8 cellular contexts compared by ENCODE assay signal in genomic region chr13:113724780-113725315, GRCh38. TPM values are rescaled to one million over a fixed set of nuclear protein-coding genes. Genes with fewer than 3 reads are reported as not detected.
DNase-seq lines count a peak whose midpoint lies in the region; ATAC-seq and TF ChIP-seq lines count a peak whose summit lies in the region.

No MANE protein-coding gene starts in this region.

- H3K27me3 Mint-ChIP-seq in activated naive CD4-positive, alpha-beta T cell treated with anti-CD3 and anti-CD28 coated beads, Interleukin-2, amount 50 U/mL, for 24 hours: peaks cover 3% of the 10 kb centered on the region

- intact Hi-C loops in Right ventricle myocardium inferior (cut with DNase I): no loop called here

- peak overlapping the region; percentile 89 for H3K27ac Mint-ChIP-seq in activated naive CD4-positive, alpha-beta T cell treated with anti-CD3 and anti-CD28 coated beads, Interleukin-2, amount 50 U/mL, for 24 hours

- peak; percentile 87 for ATAC-seq in GM19372 (IDR thresholded peaks at IDR 0.05; ENCODE audit: low read depth, unreplicated experiment)
- ATAC-seq in HG03571 (IDR thresholded peaks at IDR 0.05; ENCODE audit: unreplicated experiment): peak; percentile 53
- ATAC-seq in Right ventricle myocardium inferior: peak; percentile 92

- H3K27me3 ChIP-seq in tibial nerve: peaks cover 0 to 19% of the 10 kb centered on the region in 2 donors

- TF ChIP-seq POLR2A in tibial nerve (IDR thresholded peaks at IDR 0.05): no peak

- DNase-seq in Ammon's horn (ENCODE audit: low spot score) (peak; percentile 80), SHP77 (lab: John Stamatoyannopoulos, UW) (peak; percentile 87 to 89), Right ventricle myocardium inferior (ENCODE audit: missing footprints) (peak; percentile 87), pons (ENCODE audit: low spot score) (peak; percentile 61), tibial nerve (ENCODE audit: low spot score in 2 of 2) (peak; percentile 49 to 58)

- H3K36me3 ChIP-seq in tibial nerve: no peaks in the 10 kb centered on the region

- peak in 1 of 2 donors; percentile 29 for TF ChIP-seq EP300 in tibial nerve (IDR thresholded peaks at IDR 0.05)

- whole genome bisulfite sequencing in tibial nerve, 2 donors: 5% methylated on average over 4 to 18 of the region's 36 CpGs

- peak overlapping the region; percentile 76 for H3K4me3 Mint-ChIP-seq in activated naive CD4-positive, alpha-beta T cell treated with anti-CD3 and anti-CD28 coated beads, Interleukin-2, amount 50 U/mL, for 24 hours

- H3K36me3 Mint-ChIP-seq in activated naive CD4-positive, alpha-beta T cell treated with anti-CD3 and anti-CD28 coated beads, Interleukin-2, amount 50 U/mL, for 24 hours: no peaks in the 10 kb centered on the region

- no peaks in the 10 kb centered on the region for H3K9me3 Mint-ChIP-seq in activated naive CD4-positive, alpha-beta T cell treated with anti-CD3 and anti-CD28 coated beads, Interleukin-2, amount 50 U/mL, for 24 hours

- peaks cover 0 to 12% (median 2%) of the 10 kb centered on the region in 4 donors for H3K4me1 ChIP-seq in tibial nerve

- H3K27ac ChIP-seq in tibial nerve: peak overlapping the region in 3 of 4 donors; percentile 36 to 85 (median 39)

- no peaks in the 10 kb centered on the region for H3K9me3 ChIP-seq in tibial nerve

- peaks cover 13% of the 10 kb centered on the region for H3K4me1 Mint-ChIP-seq in activated naive CD4-positive, alpha-beta T cell treated with anti-CD3 and anti-CD28 coated beads, Interleukin-2, amount 50 U/mL, for 24 hours

- TF ChIP-seq CTCF in tibial nerve (IDR thresholded peaks at IDR 0.05): peak; percentile 68 to 90 (median 76)

- H3K4me3 ChIP-seq in tibial nerve: peak overlapping the region; percentile 10 to 55 (median 33)

RNA-seq across cellular contexts. Expression of gene TMEM255B, which starts 34.2 kb away (rescaled TPM):
- total RNA-seq in Right ventricle myocardium inferior (9.8 TPM), tibial nerve (10 to 100 TPM in 2 of 4 donors, 1 to 10 TPM in 2; 3.3 to 21.6 (median 10.9) TPM)

RNA-seq across cellular contexts. Expression of gene GRK1, which starts 57.8 kb away (rescaled TPM):
- total RNA-seq in Right ventricle myocardium inferior: 0.11 TPM
- not detected for total RNA-seq in tibial nerve

Comparison
In these comparisons a context has a peak if more than half of its experiments do, and no peak if none do; other contexts are left out.
1. Peak in every context shown above with its lines: DNase-seq, ATAC-seq, H3K4me3 ChIP-seq and H3K27ac ChIP-seq.